ENCODE assay signal across 27 cellular contexts in the genomic region with DNA sequence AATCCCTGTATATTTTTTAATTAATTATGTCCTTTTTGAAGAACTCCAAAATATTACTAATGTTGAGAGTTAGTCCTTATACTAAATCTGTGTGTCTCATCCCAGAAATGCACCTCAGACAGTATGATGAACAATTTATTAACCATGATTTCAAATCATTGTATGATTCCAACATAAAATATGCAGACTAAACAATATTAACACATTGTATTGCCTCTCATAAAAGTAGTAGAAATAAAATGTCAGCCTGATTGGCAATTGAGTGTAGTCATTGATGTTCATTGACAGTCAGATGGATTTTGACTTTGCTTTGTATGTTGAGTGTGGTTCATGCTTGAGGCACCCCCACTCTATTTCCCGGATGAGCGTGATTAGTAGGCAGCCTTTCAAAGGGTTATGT.
"Had no signal": no experiment of that assay in that cellular context is flagged by ENCODE, and none has a peak within 500 bp of the region (broad histone marks: within the 10 kb centered on the region; RNA-seq: fewer than 3 reads in every experiment).

No MANE protein-coding gene starts in this region.

- H3K27me3 ChIP-seq: colonic mucosa, esophagus squamous epithelium, gastrocnemius medialis, heart right ventricle, left lung had no signal

- DNase-seq: colonic mucosa; cortex of kidney; effector CD8-positive, alpha-beta T cell; effector memory CD8-positive, alpha-beta T cell; endodermal cell; erythroblast; esophagus squamous epithelium; foreskin fibroblast; foreskin melanocyte; gastrocnemius medialis; glutamatergic neuron; head of caudate nucleus; heart right ventricle; hippocampal formation; left cardiac atrium; left lung; left ventricle myocardium superior; lower lobe of right lung; mesenchymal stem cell; mucosa of descending colon had no signal

- H3K27ac ChIP-seq: colonic mucosa, epithelial cell of prostate, esophagus squamous epithelium, gastrocnemius medialis, heart right ventricle, left lung, lower lobe of right lung had no signal

- H3K9me3 ChIP-seq: colonic mucosa, esophagus squamous epithelium, gastrocnemius medialis, heart right ventricle, left lung, lower lobe of right lung, mucosa of descending colon had no signal

- H3K36me3 ChIP-seq: colonic mucosa, gastrocnemius medialis, left lung, lower lobe of right lung had no signal

- H3K9me3 Mint-ChIP-seq: dendritic cell treated with granulocyte-macrophage colony-stimulating factor and Interleukin-4, amounts not matched to agents 40 ng/mL and 50 ng/mL, for 4 days; effector memory CD8-positive, alpha-beta T cell; endodermal cell; mesothelial cell of epicardium had no signal

- H3K4me1 Mint-ChIP-seq: endodermal cell had no signal

- H3K4me3 ChIP-seq: colonic mucosa, esophagus squamous epithelium, gastrocnemius medialis, heart right ventricle, left lung, lower lobe of right lung, mucosa of descending colon had no signal

- H3K4me1 ChIP-seq: colonic mucosa had no signal

- H3K4me3 Mint-ChIP-seq: dendritic cell treated with granulocyte-macrophage colony-stimulating factor and Interleukin-4, amounts not matched to agents 40 ng/mL and 50 ng/mL, for 4 days; effector memory CD8-positive, alpha-beta T cell; endodermal cell; mesothelial cell of epicardium had no signal

- H3K27ac Mint-ChIP-seq: dendritic cell treated with granulocyte-macrophage colony-stimulating factor and Interleukin-4, amounts not matched to agents 40 ng/mL and 50 ng/mL, for 4 days; effector memory CD8-positive, alpha-beta T cell; endodermal cell; mesothelial cell of epicardium had no signal

- H3K27me3 Mint-ChIP-seq: dendritic cell treated with granulocyte-macrophage colony-stimulating factor and Interleukin-4, amounts not matched to agents 40 ng/mL and 50 ng/mL, for 4 days; effector memory CD8-positive, alpha-beta T cell had no signal

- FAIRE-seq: endometrium, islet of Langerhans, keratinocyte had no signal

- ATAC-seq: effector memory CD8-positive, alpha-beta T cell; esophagus mucosa; gastrocnemius medialis; heart right ventricle; left cardiac atrium; left lung; left ventricle myocardium superior; lower lobe of right lung; mucosa of descending colon had no signal
